Comparison of ENCODE assay signal across 10 cellular contexts in the genomic region with DNA sequence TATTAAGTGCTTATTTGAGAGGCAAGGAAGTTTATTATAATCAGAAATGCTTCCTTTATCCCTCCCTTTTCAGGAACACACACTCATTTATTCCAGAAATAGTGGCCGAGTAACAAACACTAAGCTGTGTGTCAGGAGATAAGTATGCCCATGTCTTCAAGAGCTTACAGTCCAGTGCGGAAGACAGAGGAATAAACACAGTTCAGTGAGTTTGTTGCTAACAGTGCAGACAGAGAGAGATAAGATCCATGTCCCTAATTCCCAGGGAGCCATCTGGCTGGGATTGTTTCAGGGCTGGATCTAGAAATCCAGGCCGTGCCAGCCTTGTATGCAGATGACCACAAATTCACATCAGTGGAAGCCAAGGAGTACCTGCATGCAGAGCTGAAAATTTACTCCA.
A peak's percentile ranks its signal among the peaks of the same experiment; 100 is the strongest.
DNase-seq lines count a peak whose midpoint lies in the region; ATAC-seq and TF ChIP-seq lines count a peak whose summit lies in the region.
"Had no signal": no experiment of that assay in that cellular context is flagged by ENCODE, and none has a peak within 500 bp of the region (broad histone marks: within the 10 kb centered on the region; RNA-seq: fewer than 3 reads in every experiment).

No MANE protein-coding gene starts in this region.

- H3K9me3 ChIP-seq in colonic mucosa (no peaks in the 10 kb centered on the region), upper lobe of right lung (no peaks in the 10 kb centered on the region)

- ATAC-seq in upper lobe of right lung, result peak; percentile 50
- no peak for ATAC-seq in HG03469 (IDR thresholded peaks at IDR 0.05; ENCODE audit: unreplicated experiment)

- H3K4me3 ChIP-seq in colonic mucosa (no peak overlapping the region), upper lobe of right lung (no peak overlapping the region)

- TF ChIP-seq CTCF in colonic mucosa (IDR thresholded peaks at IDR 0.05), result no peak
- no peak for TF ChIP-seq CTCF in upper lobe of right lung (IDR thresholded peaks at IDR 0.05)

- H3K27me3 ChIP-seq in colonic mucosa (no peaks in the 10 kb centered on the region), upper lobe of right lung (no peaks in the 10 kb centered on the region)

- no peaks in the 10 kb centered on the region for H3K4me1 ChIP-seq in colonic mucosa
- peaks cover 38% of the 10 kb centered on the region for H3K4me1 ChIP-seq in upper lobe of right lung

- intact Hi-C loops in colonic mucosa (cut with DNase I), result no loop called here
- intact Hi-C loops in upper lobe of right lung (cut with DNase I), result no loop called here

- peak overlapping the region; percentile 1 for H3K27ac ChIP-seq in colonic mucosa
- H3K27ac ChIP-seq in upper lobe of right lung, result peak overlapping the region; percentile 38
- H3K27ac ChIP-seq: 22Rv1 had no signal

- H3K9ac ChIP-seq in colonic mucosa (ENCODE audit: low read depth in 2 of 2, low read length in 2 of 2), result peak overlapping the region in 1 of 2 donors; percentile 37

- no peaks in the 10 kb centered on the region for H3K36me3 ChIP-seq in colonic mucosa
- no peaks in the 10 kb centered on the region for H3K36me3 ChIP-seq in upper lobe of right lung

- DNase-seq in NCI-H2171 treated with DMSO at 0.1 percent for 48 hours (lab: John Stamatoyannopoulos, UW) (peak; percentile 30), NCI-H2171 (lab: John Stamatoyannopoulos, UW) (no peak), colonic mucosa (no peak), left kidney (ENCODE audit: low read depth, low spot score) (peak; percentile 15), upper lobe of right lung (no peak), NCI-H748 treated with DMSO at 0.1 percent for 48 hours (lab: John Stamatoyannopoulos, UW) (no peak)
- DNase-seq in activated CD4-positive, alpha-beta T cell treated with anti-CD3 and anti-CD28 coated beads, Interleukin-2, amount 50 U/mL, for 1 hour, result no peak
- DNase-seq: cerebellar nuclear complex had no signal

Comparison
In these comparisons a context has a peak if more than half of its experiments do, and no peak if none do; other contexts are left out.
1. DNase-seq: peak in NCI-H2171 treated with DMSO at 0.1 percent for 48 hours (single experiment) and left kidney (single experiment); none in NCI-H2171 (single experiment), colonic mucosa (single experiment), upper lobe of right lung (single experiment), NCI-H748 treated with DMSO at 0.1 percent for 48 hours (single experiment) and activated CD4-positive, alpha-beta T cell treated with anti-CD3 and anti-CD28 coated beads, Interleukin-2, amount 50 U/mL, for 1 hour (single experiment).